Comparison of ENCODE assay signal across 11 cellular contexts in the genomic region with DNA sequence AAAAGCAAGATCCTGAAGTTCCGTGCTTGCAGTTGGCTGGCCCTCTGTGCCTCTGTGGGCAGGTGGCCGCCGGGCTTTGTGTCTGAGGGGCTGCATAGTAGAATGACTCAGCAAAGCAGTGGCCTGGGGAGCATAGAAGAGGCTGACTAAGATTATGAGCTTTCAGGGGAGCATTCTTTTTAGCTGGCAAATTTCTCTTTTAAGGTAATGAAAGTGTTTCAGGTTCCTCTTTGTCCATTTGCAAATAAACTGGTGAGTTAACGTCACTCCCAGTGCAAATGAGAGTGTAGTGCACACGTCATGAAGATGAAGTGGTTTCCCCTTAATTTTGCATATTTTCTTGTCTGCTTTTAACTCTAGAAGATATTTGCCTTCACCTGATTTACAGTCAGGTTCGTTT.
DNase-seq lines count a peak whose midpoint lies in the region; ATAC-seq, FAIRE-seq and TF ChIP-seq lines count a peak whose summit lies in the region.
"Had no signal": no experiment of that assay in that cellular context is flagged by ENCODE, and none has a peak within 500 bp of the region (broad histone marks: within the 10 kb centered on the region; RNA-seq: fewer than 3 reads in every experiment).

No MANE protein-coding gene starts in this region.

- H3K4me2 ChIP-seq in neural cell (ENCODE audit: low read length): no peak overlapping the region

- no peak for TF ChIP-seq EP300 in neural cell (conservative IDR thresholded peaks at IDR 0.05; ENCODE audit: poor library complexity, severe bottlenecking)

- intact Hi-C loops in activated T-helper 2 cell treated with anti-CD3 and anti-CD28 coated beads, Interferon-gamma antibody, Interleukin-2, Interleukin-4, amounts not matched to agents 10 μg/mL and 5 μg/mL and 100 μg/mL, durations not matched to agents 14 hours and 24 hours and 36 hours (cut with micrococcal nuclease): no loop called here
- intact Hi-C loops in pancreas (cut with DNase I): no loop called here

- no peaks in the 10 kb centered on the region for H4K20me1 ChIP-seq in neural cell (ENCODE audit: insufficient read depth)

- DNase-seq in GM19240 (ENCODE audit: insufficient read length, low spot score) (peak; percentile 20), NOMO-1 treated with dmso at 0.1 percent for 144 hours (lab: John Stamatoyannopoulos, UW; ENCODE audit: unreplicated experiment) (peak; percentile 78), epidermal melanocyte (ENCODE audit: insufficient read length, low spot score) (no peak), pancreas (no peak)
- DNase-seq in activated T-helper 2 cell treated with anti-CD3 and anti-CD28 coated beads, Interferon-gamma antibody, Interleukin-2, Interleukin-4, amounts not matched to agents 10 μg/mL and 5 μg/mL and 100 μg/mL, durations not matched to agents 14 hours and 24 hours and 36 hours (ENCODE audit: low spot score): no peak
- no peak for DNase-seq in stimulated activated naive CD8-positive, alpha-beta T cell treated with anti-CD3 and anti-CD28 coated beads, Interleukin-15, Interleukin-2, amounts not matched to agents 100 U/mL and 50 U/mL, for 24 hours
- DNase-seq: T-helper 1 cell had no signal

- H3K36me3 ChIP-seq in neural cell (ENCODE audit: insufficient read depth, low read length) (no peaks in the 10 kb centered on the region), pancreas (no peaks in the 10 kb centered on the region)
- H3K36me3 ChIP-seq: cardiac muscle cell had no signal

- TF ChIP-seq CTCF in neural cell (IDR thresholded peaks at IDR 0.05; ENCODE audit: poor library complexity, severe bottlenecking): no peak
- TF ChIP-seq CTCF in pancreas (IDR thresholded peaks at IDR 0.05): no peak

- H3K9ac ChIP-seq in neural cell (ENCODE audit: low read length): no peak overlapping the region

- H3K4me3 Mint-ChIP-seq in activated T-helper 2 cell treated with anti-CD3 and anti-CD28 coated beads, Interferon-gamma antibody, Interleukin-2, Interleukin-4, amounts not matched to agents 10 μg/mL and 5 μg/mL and 100 μg/mL, durations not matched to agents 14 hours and 24 hours and 36 hours (ENCODE audit: low read depth): no peak overlapping the region

- H3K4me1 Mint-ChIP-seq in activated T-helper 2 cell treated with anti-CD3 and anti-CD28 coated beads, Interferon-gamma antibody, Interleukin-2, Interleukin-4, amounts not matched to agents 10 μg/mL and 5 μg/mL and 100 μg/mL, durations not matched to agents 14 hours and 24 hours and 36 hours (ENCODE audit: low read depth): no peaks in the 10 kb centered on the region

- no peaks in the 10 kb centered on the region for H3K9me2 ChIP-seq in neural cell (ENCODE audit: insufficient read depth, low read length)

- no peak overlapping the region for H3K27ac Mint-ChIP-seq in activated T-helper 2 cell treated with anti-CD3 and anti-CD28 coated beads, Interferon-gamma antibody, Interleukin-2, Interleukin-4, amounts not matched to agents 10 μg/mL and 5 μg/mL and 100 μg/mL, durations not matched to agents 14 hours and 24 hours and 36 hours

- H2AFZ ChIP-seq in neural cell (ENCODE audit: low read depth, low read length): no peak overlapping the region

- H3K4me3 ChIP-seq in neural cell (ENCODE audit: low read length) (no peak overlapping the region), pancreas (no peak overlapping the region)
- H3K4me3 ChIP-seq: cardiac muscle cell had no signal

- H3K79me2 ChIP-seq in neural cell (replicated peaks; ENCODE audit: insufficient read depth, low read length): no peaks in the 10 kb centered on the region

- ATAC-seq in HG02885 (IDR thresholded peaks at IDR 0.05; ENCODE audit: poor library complexity, unreplicated experiment): peak; percentile 93
- no peak for ATAC-seq in pancreas
- ATAC-seq in stimulated activated naive CD8-positive, alpha-beta T cell treated with anti-CD3 and anti-CD28 coated beads, Interleukin-15, Interleukin-2, amounts not matched to agents 100 U/mL and 50 U/mL, for 24 hours: no peak
- ATAC-seq: left lobe of liver had no signal

- no peaks in the 10 kb centered on the region for H3K27me3 ChIP-seq in neural cell (ENCODE audit: insufficient read depth, low read depth, low read length)
- no peaks in the 10 kb centered on the region for H3K27me3 ChIP-seq in pancreas
- H3K27me3 ChIP-seq: cardiac muscle cell had no signal

- H3K9me3 ChIP-seq in neural cell (ENCODE audit: low read length): no peaks in the 10 kb centered on the region
- H3K9me3 ChIP-seq in pancreas: no peaks in the 10 kb centered on the region

- H3K27me3 Mint-ChIP-seq in activated T-helper 2 cell treated with anti-CD3 and anti-CD28 coated beads, Interferon-gamma antibody, Interleukin-2, Interleukin-4, amounts not matched to agents 10 μg/mL and 5 μg/mL and 100 μg/mL, durations not matched to agents 14 hours and 24 hours and 36 hours (ENCODE audit: low read depth): peaks cover 15% of the 10 kb centered on the region

- TF ChIP-seq RAD21 in neural cell (conservative IDR thresholded peaks at IDR 0.05): no peak

- no peaks in the 10 kb centered on the region for H3K4me1 ChIP-seq in pancreas

- peaks cover 10% of the 10 kb centered on the region for H3K36me3 Mint-ChIP-seq in activated T-helper 2 cell treated with anti-CD3 and anti-CD28 coated beads, Interferon-gamma antibody, Interleukin-2, Interleukin-4, amounts not matched to agents 10 μg/mL and 5 μg/mL and 100 μg/mL, durations not matched to agents 14 hours and 24 hours and 36 hours (ENCODE audit: low read depth)

- 78 to 84% methylated on average over 6 of the region's 6 CpGs for WGBS in pancreas, 2 donors

- FAIRE-seq in pancreas (lab: Jason Lieb, UNC): no peak

- H3K27ac ChIP-seq in neural cell (ENCODE audit: low read length) (peak overlapping the region; percentile 50), pancreas (no peak overlapping the region)
- H3K27ac ChIP-seq: cardiac muscle cell had no signal

- no peaks in the 10 kb centered on the region for H3F3A ChIP-seq in neural cell (ENCODE audit: insufficient read depth, low read length, poor library complexity, severe bottlenecking)

- H3K9me3 Mint-ChIP-seq in activated T-helper 2 cell treated with anti-CD3 and anti-CD28 coated beads, Interferon-gamma antibody, Interleukin-2, Interleukin-4, amounts not matched to agents 10 μg/mL and 5 μg/mL and 100 μg/mL, durations not matched to agents 14 hours and 24 hours and 36 hours: peaks cover 19% of the 10 kb centered on the region

TF ChIP-seq in neural cell, 6 proteins besides CTCF, POLR2A, EP300 and RAD21:
- TF ChIP-seq, protein P1, sequence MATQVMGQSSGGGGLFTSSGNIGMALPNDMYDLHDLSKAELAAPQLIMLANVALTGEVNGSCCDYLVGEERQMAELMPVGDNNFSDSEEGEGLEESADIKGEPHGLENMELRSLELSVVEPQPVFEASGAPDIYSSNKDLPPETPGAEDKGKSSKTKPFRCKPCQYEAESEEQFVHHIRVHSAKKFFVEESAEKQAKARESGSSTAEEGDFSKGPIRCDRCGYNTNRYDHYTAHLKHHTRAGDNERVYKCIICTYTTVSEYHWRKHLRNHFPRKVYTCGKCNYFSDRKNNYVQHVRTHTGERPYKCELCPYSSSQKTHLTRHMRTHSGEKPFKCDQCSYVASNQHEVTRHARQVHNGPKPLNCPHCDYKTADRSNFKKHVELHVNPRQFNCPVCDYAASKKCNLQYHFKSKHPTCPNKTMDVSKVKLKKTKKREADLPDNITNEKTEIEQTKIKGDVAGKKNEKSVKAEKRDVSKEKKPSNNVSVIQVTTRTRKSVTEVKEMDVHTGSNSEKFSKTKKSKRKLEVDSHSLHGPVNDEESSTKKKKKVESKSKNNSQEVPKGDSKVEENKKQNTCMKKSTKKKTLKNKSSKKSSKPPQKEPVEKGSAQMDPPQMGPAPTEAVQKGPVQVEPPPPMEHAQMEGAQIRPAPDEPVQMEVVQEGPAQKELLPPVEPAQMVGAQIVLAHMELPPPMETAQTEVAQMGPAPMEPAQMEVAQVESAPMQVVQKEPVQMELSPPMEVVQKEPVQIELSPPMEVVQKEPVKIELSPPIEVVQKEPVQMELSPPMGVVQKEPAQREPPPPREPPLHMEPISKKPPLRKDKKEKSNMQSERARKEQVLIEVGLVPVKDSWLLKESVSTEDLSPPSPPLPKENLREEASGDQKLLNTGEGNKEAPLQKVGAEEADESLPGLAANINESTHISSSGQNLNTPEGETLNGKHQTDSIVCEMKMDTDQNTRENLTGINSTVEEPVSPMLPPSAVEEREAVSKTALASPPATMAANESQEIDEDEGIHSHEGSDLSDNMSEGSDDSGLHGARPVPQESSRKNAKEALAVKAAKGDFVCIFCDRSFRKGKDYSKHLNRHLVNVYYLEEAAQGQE (IDR thresholded peaks at IDR 0.05; ENCODE audit: borderline replicate concordance): no peak
- TF ChIP-seq SMC3 (conservative IDR thresholded peaks at IDR 0.05; ENCODE audit: poor library complexity) (no peak), MXI1 (conservative IDR thresholded peaks at IDR 0.05; ENCODE audit: poor library complexity, severe bottlenecking) (no peak), TAF1 (IDR thresholded peaks at IDR 0.05; ENCODE audit: low read depth) (no peak), EZH2 (IDR thresholded peaks at IDR 0.05; ENCODE audit: borderline replicate concordance, insufficient read depth, low read length, poor library complexity, severe bottlenecking) (no peak), POLR2AphosphoS5 (IDR thresholded peaks at IDR 0.05) (no peak)

Comparison
In these comparisons a context has a peak if more than half of its experiments do, and no peak if none do; other contexts are left out.
1. DNase-seq: peak in GM19240 (single experiment) and NOMO-1 treated with dmso at 0.1 percent for 144 hours (single experiment); none in epidermal melanocyte (single experiment), activated T-helper 2 cell treated with anti-CD3 and anti-CD28 coated beads, Interferon-gamma antibody, Interleukin-2, Interleukin-4, amounts not matched to agents 10 μg/mL and 5 μg/mL and 100 μg/mL, durations not matched to agents 14 hours and 24 hours and 36 hours (single experiment), pancreas (0 of 6) and stimulated activated naive CD8-positive, alpha-beta T cell treated with anti-CD3 and anti-CD28 coated beads, Interleukin-15, Interleukin-2, amounts not matched to agents 100 U/mL and 50 U/mL, for 24 hours (single experiment).